ENCODE assay signal across 12 cellular contexts in the genomic region with DNA sequence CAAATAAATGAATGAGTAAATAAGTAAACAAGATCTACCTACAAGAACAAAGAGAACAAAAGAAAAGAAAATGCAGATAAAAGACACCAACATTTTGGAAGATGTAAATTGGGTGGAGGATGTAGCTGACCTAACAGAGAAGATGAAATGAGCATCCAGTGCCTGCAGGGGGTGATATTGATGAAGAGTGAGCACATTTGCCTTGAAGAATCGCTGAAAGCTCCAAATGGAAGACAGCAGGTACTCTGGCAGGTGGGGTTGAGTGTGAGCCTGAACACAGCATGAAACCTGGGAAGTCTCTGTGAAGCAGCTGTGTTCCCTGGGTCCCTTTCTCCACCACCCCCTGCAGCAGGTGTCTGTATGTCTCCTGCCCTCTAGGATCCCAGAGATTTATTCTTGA.
DNase-seq lines count a peak whose midpoint lies in the region; ATAC-seq, FAIRE-seq and TF ChIP-seq lines count a peak whose summit lies in the region.
"Had no signal": no experiment of that assay in that cellular context is flagged by ENCODE, and none has a peak within 500 bp of the region (broad histone marks: within the 10 kb centered on the region; RNA-seq: fewer than 3 reads in every experiment).

No MANE protein-coding gene starts in this region.

- FAIRE-seq in H54 (lab: Jason Lieb, UNC), result peak; percentile 72

- no peaks in the 10 kb centered on the region for H3F3A ChIP-seq in SK-N-SH (replicated peaks; ENCODE audit: insufficient read depth)

- no peaks in the 10 kb centered on the region for H3K9me2 ChIP-seq in SK-N-SH

- no peak for TF ChIP-seq POLR2A in H54 (IDR thresholded peaks at IDR 0.05; ENCODE audit: low read depth, low read length)

- H2AFZ ChIP-seq in SK-N-SH (ENCODE audit: low read depth), result no peak overlapping the region

- no peak overlapping the region for H3K4me3 ChIP-seq in AG09309 (ENCODE audit: control insufficient read depth, low read depth, low read length)
- H3K4me3 ChIP-seq in SK-N-SH (ENCODE audit: low read depth in 2 of 2, low read length in 1 of 2), result no peak overlapping the region

- peak; percentile 49 for TF ChIP-seq RAD21 in SK-N-SH (IDR thresholded peaks at IDR 0.05; ENCODE audit: low read length)

- peak; percentile 63 for TF ChIP-seq CTCF in AG09309 (IDR thresholded peaks at IDR 0.05; ENCODE audit: control insufficient read depth, insufficient read depth, low read depth, low read length, missing control alignments)
- TF ChIP-seq CTCF in SK-N-SH (IDR thresholded peaks at IDR 0.05), result peak; percentile 53
- no peak for TF ChIP-seq CTCF in GM10266 (IDR thresholded peaks at IDR 0.05; ENCODE audit: control insufficient read depth, insufficient read depth, low read depth, missing control alignments)

- H3K27ac ChIP-seq in SK-N-SH (ENCODE audit: low read depth in 2 of 2, low read length in 1 of 2), result no peak overlapping the region

- H3K79me2 ChIP-seq in SK-N-SH (ENCODE audit: insufficient read depth), result no peaks in the 10 kb centered on the region

- DNase-seq in AG09309 (ENCODE audit: low read depth) (no peak), H54 (ENCODE audit: insufficient read length, low spot score) (peak; percentile 41), SK-N-SH (no peak), iPS-NIHi11 (ENCODE audit: low spot score) (peak; percentile 31), HuH-7.5 (ENCODE audit: low spot score) (no peak), DMS153 (lab: John Stamatoyannopoulos, UW) (no peak), GM10266 (ENCODE audit: extremely low spot score) (no peak)
- DNase-seq: activated CD4-positive, alpha-beta T cell treated with anti-CD3 and anti-CD28 coated beads, Interleukin-2, amount 50 U/mL, for 1 hour; effector memory CD8-positive, alpha-beta T cell; NCI-H446 treated with DMSO at 0.1 percent for 48 hours; stimulated activated CD8-positive, alpha-beta memory T cell treated with anti-CD3 and anti-CD28 coated beads, Interleukin-4, amount 100 ng/mL, for 48 hours had no signal

- no peaks in the 10 kb centered on the region for H4K20me1 ChIP-seq in SK-N-SH (ENCODE audit: insufficient read depth)

- H3K9me3 ChIP-seq in SK-N-SH, result no peaks in the 10 kb centered on the region

- ATAC-seq in GM21423 (IDR thresholded peaks at IDR 0.05; ENCODE audit: unreplicated experiment), result no peak
- ATAC-seq: effector memory CD8-positive, alpha-beta T cell had no signal

- no peak overlapping the region for H3K4me2 ChIP-seq in SK-N-SH

- POLR2A ChIA-PET in SK-N-SH (lab: Yijun Ruan, JAX), result no interaction called here

- H3K36me3 ChIP-seq in SK-N-SH (replicated peaks in 1 of 2; ENCODE audit: control insufficient read depth in 1 of 2, insufficient read depth in 2 of 2, low read length in 1 of 2), result no peaks in the 10 kb centered on the region

- no peak for TF ChIP-seq EP300 in SK-N-SH (IDR thresholded peaks at IDR 0.05; ENCODE audit: borderline replicate concordance in 1 of 2, low read depth in 1 of 2, low read length in 1 of 2)

- H3K9ac ChIP-seq in SK-N-SH, result no peak overlapping the region

- CTCF ChIA-PET in SK-N-SH (lab: Yijun Ruan, JAX), result interaction anchor here (1.0 to 1.3 kb wide), 2 partner anchors 18 to 340 kb away, joined by 3 to 7 read pairs; no protein-coding TSS in a partner anchor

- H3K4me1 ChIP-seq in SK-N-SH (ENCODE audit: control insufficient read depth in 1 of 2, insufficient read depth in 2 of 2, low read depth in 1 of 2, low read length in 1 of 2), result peaks cover 8% of the 10 kb centered on the region in 2 experiments; a peak in 3 of 4 replicates

- WGBS in SK-N-SH (ENCODE audit: low lambda C conversion rate), result 22% methylated on average over 1 of the region's 1 CpG

- no peaks in the 10 kb centered on the region for H3K27me3 ChIP-seq in SK-N-SH (ENCODE audit: insufficient read depth)

TF ChIP-seq in SK-N-SH, 30 proteins besides CTCF, POLR2A, EP300 and RAD21:
- TF ChIP-seq RFX5 (IDR thresholded peaks at IDR 0.05; ENCODE audit: low read length) (no peak), GATA2 (CRISPR knock-in tag; IDR thresholded peaks at IDR 0.05) (no peak), TAF1 (IDR thresholded peaks at IDR 0.05; ENCODE audit: borderline replicate concordance, low read depth, low read length) (no peak)
TF ChIP-seq in SK-N-SH: peak in this region for 0.

Comparison
In these comparisons a context has a peak if more than half of its experiments do, and no peak if none do; other contexts are left out.
1. DNase-seq: peak in H54 (single experiment) and iPS-NIHi11 (single experiment); none in AG09309 (single experiment), SK-N-SH (single experiment), HuH-7.5 (single experiment), DMS153 (single experiment) and GM10266 (single experiment).